8 cellular contexts compared by ENCODE assay signal in the genomic region with DNA sequence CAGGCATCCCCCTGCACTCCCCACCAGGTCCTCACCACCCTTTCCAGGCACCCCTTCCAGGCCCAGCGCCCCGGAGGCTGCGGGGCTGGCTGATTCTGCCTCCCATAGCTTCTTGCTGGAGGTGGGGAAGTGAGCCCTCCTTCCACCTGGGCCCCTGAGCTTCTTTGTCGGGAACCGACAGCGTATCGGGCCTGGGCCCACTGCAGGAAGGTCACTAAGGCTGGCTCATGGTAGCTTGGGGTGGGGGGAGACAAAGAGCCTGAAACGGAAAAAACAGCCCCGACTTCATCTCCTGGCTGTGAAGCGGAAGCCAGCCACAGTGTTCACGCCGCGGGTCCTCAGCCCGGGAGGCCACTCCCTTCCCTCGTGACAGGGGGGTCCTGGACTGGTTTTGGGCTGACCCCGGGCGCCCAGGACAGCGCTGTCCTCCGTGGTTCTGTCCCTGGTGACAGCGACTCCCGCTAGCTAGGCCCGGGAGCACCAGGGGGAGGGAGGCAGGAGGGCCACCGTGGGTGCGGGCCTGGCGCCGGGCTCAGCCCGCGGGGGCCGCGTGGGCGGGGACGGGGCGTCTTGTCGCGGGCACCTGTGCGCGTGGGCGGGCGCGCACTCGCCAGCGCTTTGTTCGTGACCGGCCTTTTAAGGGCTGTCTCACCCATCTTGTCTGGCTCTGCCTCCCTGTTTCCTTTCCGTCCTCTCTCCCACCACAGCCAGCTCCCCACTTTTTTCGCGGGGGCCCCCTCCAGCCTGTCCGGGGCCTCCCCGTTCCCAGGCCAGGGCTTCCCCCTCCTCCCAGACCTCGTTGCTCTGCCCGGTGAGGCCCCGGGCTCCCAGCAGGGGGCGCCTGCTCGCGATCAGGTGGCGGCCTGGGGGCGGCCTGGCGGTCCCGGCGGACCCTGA.
DNase-seq lines count a peak whose midpoint lies in the region; ATAC-seq, FAIRE-seq and TF ChIP-seq lines count a peak whose summit lies in the region.

No MANE protein-coding gene starts in this region.

- H3K9me3 ChIP-seq in GM12878 (replicated peaks; ENCODE audit: control insufficient read depth, insufficient read depth, low read length), result no peaks in the 10 kb centered on the region

- H2AFZ ChIP-seq in GM12878 (ENCODE audit: control insufficient read depth, low read depth, low read length), result peak overlapping the region; percentile 83

- WGBS in GM12878 (ENCODE audit: insufficient coverage, insufficient replicate concordance, low lambda C conversion rate, missing lambda C conversion rate), result 47% methylated on average over 58 of the region's 60 CpGs

- intact Hi-C loops in GM12878 (cut with micrococcal nuclease; ENCODE audit: unreplicated experiment), result loop anchor here (1.0 to 5.0 kb wide), 3 partner anchors 65 to 290 kb away; no protein-coding TSS in a partner anchor

- H3K4me3 ChIP-seq in GM12878, result peak overlapping the region; percentile 45; the same call in 1 of the 2 replicates

- H3K79me2 ChIP-seq in GM12878 (ENCODE audit: control insufficient read depth, insufficient read depth, low read length), result no peaks in the 10 kb centered on the region

- RAD21 ChIA-PET in GM12878 (lab: Charles Lee; ENCODE audit: unreplicated experiment), result interaction anchor here (0.8 to 6.1 kb wide), 21 partner anchors 10 to 290 kb away, joined by 3 to 41 read pairs (median 4); no protein-coding TSS in a partner anchor

- peaks cover 42% of the 10 kb centered on the region for H3K36me3 Mint-ChIP-seq in T-helper 2 cell treated with Interferon-gamma antibody and Interleukin-4, amounts not matched to agents 5 μg/mL and 100 μg/mL, for 36 hours (ENCODE audit: low read depth)

- H3K27me3 Mint-ChIP-seq in T-helper 2 cell treated with Interferon-gamma antibody and Interleukin-4, amounts not matched to agents 5 μg/mL and 100 μg/mL, for 36 hours (ENCODE audit: low read depth), result no peaks in the 10 kb centered on the region

- ATAC-seq in GM19438 (IDR thresholded peaks at IDR 0.05; ENCODE audit: low read depth, unreplicated experiment), result peak; percentile 45
- ATAC-seq in GM12878, result peak; percentile 41

- peaks cover 0 to 4% of the 10 kb centered on the region in 2 experiments; a peak in 2 of 4 replicates for H3K36me3 ChIP-seq in GM12878 (ENCODE audit: control insufficient read depth in 2 of 2, insufficient read depth in 2 of 2, low read length in 1 of 2)

- TF ChIP-seq CTCF in GM12878 (IDR thresholded peaks at IDR 0.05 in 2 of 3, conservative IDR thresholded peaks at IDR 0.05 in 1 of 3; ENCODE audit: control insufficient read depth in 2 of 3, extremely low read depth in 1 of 3, insufficient read depth in 1 of 3, low read depth in 3 of 3, low read length in 3 of 3), result peak; percentile 75 to 89 (median 80)

- no TSS peak for BruUV-seq in GM12878 (replicated peaks; lab: Mats Ljungman, UMichigan)

- TF ChIP-seq POLR2A in GM12878 (IDR thresholded peaks at IDR 0.05; ENCODE audit: low read depth, low read length), result peak; percentile 54; the same call in 1 of the 2 replicates

- H3K4me1 ChIP-seq in GM12878 (ENCODE audit: control insufficient read depth, insufficient read depth, low read length), result peaks cover 86% of the 10 kb centered on the region

- peak; percentile 58; the same call in 1 of the 2 replicates for TF ChIP-seq RAD21 in GM12878 (IDR thresholded peaks at IDR 0.05; ENCODE audit: insufficient read depth, low read depth, low read length)

- peak overlapping the region; percentile 77 for H3K27ac ChIP-seq in GM12878 (ENCODE audit: control insufficient read depth, insufficient read depth)

- 0 out of 4 replicates have a peak, but pooled peaks of 1 of the 2 experiments have one; percentile 34 for TF ChIP-seq EP300 in GM12878 (IDR thresholded peaks at IDR 0.05; ENCODE audit: borderline replicate concordance in 1 of 2, control insufficient read depth in 1 of 2, low read depth in 2 of 2, low read length in 2 of 2)

- peak; percentile 81 for DNase-seq in T-helper 2 cell treated with Interferon-gamma antibody and Interleukin-4, amounts not matched to agents 5 μg/mL and 100 μg/mL, for 36 hours (ENCODE audit: low spot score)
- DNase-seq in GM12878 (ENCODE audit: low read depth, low spot score) (no peak), iPS-NIHi11 (ENCODE audit: low spot score) (peak; percentile 95), NCI-H2107 treated with DMSO at 0.1 percent for 48 hours (lab: John Stamatoyannopoulos, UW; ENCODE audit: unreplicated experiment) (no peak), dedifferentiated amniotic fluid mesenchymal stem cell (ENCODE audit: extremely low spot score) (no peak), NCI-H524 treated with DMSO at 0.1 percent for 48 hours (lab: John Stamatoyannopoulos, UW) (no peak)
- DNase-seq in stimulated activated CD4-positive, alpha-beta T cell treated with anti-CD3 and anti-CD28 coated beads, Interleukin-15, amount 100 ng/mL, for 1 hour (ENCODE audit: low read depth in 1 of 2, low spot score in 1 of 2), result peak; percentile 59 to 72

- in situ Hi-C loops in GM12878 (cut with MboI), result no loop called here

- POLR2A ChIA-PET in GM12878 (lab: Charles Lee), result interaction anchor here (0.6 to 3.9 kb wide), 10 partner anchors 18 to 827 kb away, joined by 3 to 19 read pairs (median 4); no protein-coding TSS in a partner anchor

- CTCF ChIA-PET in GM12878 (lab: Yijun Ruan, JAX), result interaction anchor here (0.8 to 5.9 kb wide), 29 partner anchors 8 to 311 kb away, joined by 3 to 59 read pairs (median 4); no protein-coding TSS in a partner anchor

- H3K27ac Mint-ChIP-seq in T-helper 2 cell treated with Interferon-gamma antibody and Interleukin-4, amounts not matched to agents 5 μg/mL and 100 μg/mL, for 36 hours, result peak overlapping the region; percentile 89

- no peaks in the 10 kb centered on the region for H3K9me3 Mint-ChIP-seq in T-helper 2 cell treated with Interferon-gamma antibody and Interleukin-4, amounts not matched to agents 5 μg/mL and 100 μg/mL, for 36 hours

- H3K4me1 Mint-ChIP-seq in T-helper 2 cell treated with Interferon-gamma antibody and Interleukin-4, amounts not matched to agents 5 μg/mL and 100 μg/mL, for 36 hours (ENCODE audit: low read depth), result peaks cover 55% of the 10 kb centered on the region

- no peaks in the 10 kb centered on the region for H4K20me1 ChIP-seq in GM12878 (ENCODE audit: control insufficient read depth, insufficient read depth)

- no peaks in the 10 kb centered on the region for H3K27me3 ChIP-seq in GM12878 (replicated peaks in 1 of 2; ENCODE audit: control insufficient read depth in 2 of 2, insufficient read depth in 2 of 2, low read length in 1 of 2)

- H3K4me2 ChIP-seq in GM12878 (ENCODE audit: control insufficient read depth, insufficient read depth), result peak overlapping the region; percentile 52

- FAIRE-seq in GM12878 (lab: Jason Lieb, UNC), result no peak

- peak overlapping the region; percentile 57 for H3K4me3 Mint-ChIP-seq in T-helper 2 cell treated with Interferon-gamma antibody and Interleukin-4, amounts not matched to agents 5 μg/mL and 100 μg/mL, for 36 hours

- SMC1A ChIA-PET in GM12878 (lab: Charles Lee; ENCODE audit: uncharacterized antibody, unreplicated experiment), result interaction anchor here (0.6 to 3.2 kb wide), 15 partner anchors 9 to 290 kb away, joined by 3 to 35 read pairs (median 5); no protein-coding TSS in a partner anchor

- H3K9ac ChIP-seq in GM12878 (ENCODE audit: control insufficient read depth, insufficient read depth, low read length), result peak overlapping the region; percentile 79

TF ChIP-seq in GM12878, 131 proteins besides CTCF, POLR2A, EP300 and RAD21 (continues in another document):
- TF ChIP-seq BCL11A (IDR thresholded peaks at IDR 0.05; ENCODE audit: low read depth, low read length) (0 out of 2 replicates have a peak, but pooled peaks have one; percentile 15), PAX5 (IDR thresholded peaks at IDR 0.05; ENCODE audit: borderline replicate concordance, low read depth, low read length) (peak; percentile 39; the same call in 1 of the 2 replicates), NFIC (IDR thresholded peaks at IDR 0.05; ENCODE audit: low read depth, low read length) (no peak), ZNF622 (IDR thresholded peaks at IDR 0.05) (no peak), CBX5 (IDR thresholded peaks at IDR 0.05; ENCODE audit: low read depth) (no peak)
- TF ChIP-seq, protein P1, sequence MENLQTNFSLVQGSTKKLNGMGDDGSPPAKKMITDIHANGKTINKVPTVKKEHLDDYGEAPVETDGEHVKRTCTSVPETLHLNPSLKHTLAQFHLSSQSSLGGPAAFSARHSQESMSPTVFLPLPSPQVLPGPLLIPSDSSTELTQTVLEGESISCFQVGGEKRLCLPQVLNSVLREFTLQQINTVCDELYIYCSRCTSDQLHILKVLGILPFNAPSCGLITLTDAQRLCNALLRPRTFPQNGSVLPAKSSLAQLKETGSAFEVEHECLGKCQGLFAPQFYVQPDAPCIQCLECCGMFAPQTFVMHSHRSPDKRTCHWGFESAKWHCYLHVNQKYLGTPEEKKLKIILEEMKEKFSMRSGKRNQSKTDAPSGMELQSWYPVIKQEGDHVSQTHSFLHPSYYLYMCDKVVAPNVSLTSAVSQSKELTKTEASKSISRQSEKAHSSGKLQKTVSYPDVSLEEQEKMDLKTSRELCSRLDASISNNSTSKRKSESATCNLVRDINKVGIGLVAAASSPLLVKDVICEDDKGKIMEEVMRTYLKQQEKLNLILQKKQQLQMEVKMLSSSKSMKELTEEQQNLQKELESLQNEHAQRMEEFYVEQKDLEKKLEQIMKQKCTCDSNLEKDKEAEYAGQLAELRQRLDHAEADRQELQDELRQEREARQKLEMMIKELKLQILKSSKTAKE (IDR thresholded peaks at IDR 0.05; ENCODE audit: low read depth, poor library complexity, severe bottlenecking), result no peak

Comparison
In these comparisons a context has a peak if more than half of its experiments do, and no peak if none do; other contexts are left out.
1. DNase-seq: peak in T-helper 2 cell treated with Interferon-gamma antibody and Interleukin-4, amounts not matched to agents 5 μg/mL and 100 μg/mL, for 36 hours (single experiment), iPS-NIHi11 (single experiment) and stimulated activated CD4-positive, alpha-beta T cell treated with anti-CD3 and anti-CD28 coated beads, Interleukin-15, amount 100 ng/mL, for 1 hour (2 of 2); none in GM12878 (single experiment), NCI-H2107 treated with DMSO at 0.1 percent for 48 hours (single experiment), dedifferentiated amniotic fluid mesenchymal stem cell (single experiment) and NCI-H524 treated with DMSO at 0.1 percent for 48 hours (single experiment).